In the genomic region with DNA sequence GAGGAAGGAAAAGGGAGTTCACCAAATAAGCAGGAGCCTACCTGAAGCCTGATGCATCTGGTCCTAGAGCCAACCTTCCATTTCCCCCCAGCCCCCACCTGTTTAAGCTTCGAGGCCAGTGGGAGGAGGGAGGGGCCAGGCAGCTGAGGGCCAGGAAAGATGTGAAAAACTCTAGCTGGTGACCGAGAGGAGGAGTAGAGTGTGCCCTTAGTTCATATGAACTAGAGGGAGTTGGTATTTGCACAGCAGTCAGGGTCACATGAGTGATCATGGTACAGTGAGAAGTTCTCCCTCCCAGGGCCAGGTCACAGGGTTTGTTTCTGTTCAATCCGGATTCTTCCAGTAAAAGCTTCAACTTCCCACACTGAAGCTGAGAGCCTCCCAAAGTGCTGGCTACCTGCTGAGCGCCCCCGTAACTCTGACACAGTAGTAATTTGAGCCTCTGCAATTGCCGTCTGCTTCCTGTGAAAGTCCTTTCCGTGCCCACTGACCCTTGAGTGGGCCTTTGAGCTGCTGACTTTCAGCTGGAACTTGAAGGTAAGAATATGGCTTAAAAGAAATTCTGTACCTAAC, we compare ENCODE assay signal across 9 cellular contexts. TPM values are rescaled to one million over a fixed set of nuclear protein-coding genes. Genes with fewer than 3 reads are reported as not detected.
A peak's percentile ranks its signal among the peaks of the same experiment; 100 is the strongest.
DNase-seq lines count a peak whose midpoint lies in the region; ATAC-seq and TF ChIP-seq lines count a peak whose summit lies in the region.
"Had no signal": no experiment of that assay in that cellular context is flagged by ENCODE, and none has a peak within 500 bp of the region (broad histone marks: within the 10 kb centered on the region; RNA-seq: fewer than 3 reads in every experiment).

A gene (plus strand): TSS at position 362 of the 573 bp plus-strand sequence. CDS start 4,773 bp downstream, outside the sequence.

- peaks cover 5% of the 10 kb centered on the region for H3K27me3 Mint-ChIP-seq in CD4-positive, alpha-beta T cell

- H3K9me3 Mint-ChIP-seq in CD4-positive, alpha-beta T cell = no peaks in the 10 kb centered on the region

- H3K4me1 Mint-ChIP-seq in CD4-positive, alpha-beta T cell (ENCODE audit: low read depth) = no peaks in the 10 kb centered on the region
- H3K4me1 Mint-ChIP-seq: naive thymus-derived CD4-positive, alpha-beta T cell had no signal

- no peak within 1 kb of the TSS for H3K27ac ChIP-seq in CD4-positive, alpha-beta T cell (ENCODE audit: low read depth, low read length)

- TF ChIP-seq CTCF in choroid plexus epithelial cell (conservative IDR thresholded peaks at IDR 0.05; ENCODE audit: low read depth, low read length) = peak; percentile 21
- TF ChIP-seq CTCF in CD4-positive, alpha-beta T cell (IDR thresholded peaks at IDR 0.05) = no peak

- no peak for ATAC-seq in CD4-positive, alpha-beta T cell (ENCODE audit: poor library complexity)
- no peak for ATAC-seq in GM18498 (IDR thresholded peaks at IDR 0.05; ENCODE audit: unreplicated experiment)
- ATAC-seq: naive thymus-derived CD4-positive, alpha-beta T cell had no signal

- H3K27ac Mint-ChIP-seq in CD4-positive, alpha-beta T cell = no peak within 1 kb of the TSS
- H3K27ac Mint-ChIP-seq: naive thymus-derived CD4-positive, alpha-beta T cell had no signal

- H3K9me3 ChIP-seq in CD4-positive, alpha-beta T cell (ENCODE audit: control insufficient read depth, low read length) = no peaks in the 10 kb centered on the region

- DNase-seq in DMS53 treated with DMSO at 0.1 percent for 48 hours (lab: John Stamatoyannopoulos, UW; ENCODE audit: unreplicated experiment) (peak; percentile 92), NCI-H2029 treated with DMSO at 0.1 percent for 48 hours (lab: John Stamatoyannopoulos, UW) (peak; percentile 7), choroid plexus epithelial cell (ENCODE audit: low read depth) (peak; percentile 100), mucosa of gallbladder (ENCODE audit: low spot score) (peak; percentile 84), NCI-H226 (no peak), NAMALWA (ENCODE audit: low spot score) (no peak)
- no peak for DNase-seq in CD4-positive, alpha-beta T cell
- DNase-seq: naive thymus-derived CD4-positive, alpha-beta T cell had no signal

- no peaks in the 10 kb centered on the region for H3K27me3 ChIP-seq in CD4-positive, alpha-beta T cell (ENCODE audit: control insufficient read depth, insufficient read depth, low read length)

- H3K36me3 Mint-ChIP-seq in CD4-positive, alpha-beta T cell (ENCODE audit: low read depth) = no peaks in the 10 kb centered on the region

- H3K4me3 ChIP-seq in choroid plexus epithelial cell (ENCODE audit: low read depth, low read length) = no peak within 1 kb of the TSS

- POLR2A ChIA-PET in CD4-positive, alpha-beta T cell (lab: Charles Lee) = no interaction called here

- intact Hi-C loops in CD4-positive, alpha-beta T cell (cut with DNase I, micrococcal nuclease) = no loop called here

- no peak within 1 kb of the TSS for H3K4me3 Mint-ChIP-seq in CD4-positive, alpha-beta T cell
- H3K4me3 Mint-ChIP-seq: naive thymus-derived CD4-positive, alpha-beta T cell had no signal

- CTCF ChIA-PET in CD4-positive, alpha-beta T cell (lab: Charles Lee) = no interaction called here

RNA-seq across cellular contexts. Expression of the gene that starts here (rescaled TPM):
- 154 TPM for total RNA-seq in mucosa of gallbladder
- not detected for total RNA-seq in CD4-positive, alpha-beta T cell
- total RNA-seq: naive thymus-derived CD4-positive, alpha-beta T cell had no signal

Comparison
In these comparisons a context has a peak if more than half of its experiments do, and no peak if none do; other contexts are left out.
1. RNA of the gene that starts here (total RNA-seq): 154 TPM in mucosa of gallbladder (single experiment); not detected in CD4-positive, alpha-beta T cell; every median in the first group is over 100 times any median in the second.
2. DNase-seq: peak in DMS53 treated with DMSO at 0.1 percent for 48 hours (single experiment), NCI-H2029 treated with DMSO at 0.1 percent for 48 hours (single experiment), choroid plexus epithelial cell (single experiment) and mucosa of gallbladder (single experiment); none in NCI-H226 (single experiment), CD4-positive, alpha-beta T cell (0 of 10) and NAMALWA (single experiment).